Comparison of ENCODE assay signal across 19 cellular contexts in the genomic region with DNA sequence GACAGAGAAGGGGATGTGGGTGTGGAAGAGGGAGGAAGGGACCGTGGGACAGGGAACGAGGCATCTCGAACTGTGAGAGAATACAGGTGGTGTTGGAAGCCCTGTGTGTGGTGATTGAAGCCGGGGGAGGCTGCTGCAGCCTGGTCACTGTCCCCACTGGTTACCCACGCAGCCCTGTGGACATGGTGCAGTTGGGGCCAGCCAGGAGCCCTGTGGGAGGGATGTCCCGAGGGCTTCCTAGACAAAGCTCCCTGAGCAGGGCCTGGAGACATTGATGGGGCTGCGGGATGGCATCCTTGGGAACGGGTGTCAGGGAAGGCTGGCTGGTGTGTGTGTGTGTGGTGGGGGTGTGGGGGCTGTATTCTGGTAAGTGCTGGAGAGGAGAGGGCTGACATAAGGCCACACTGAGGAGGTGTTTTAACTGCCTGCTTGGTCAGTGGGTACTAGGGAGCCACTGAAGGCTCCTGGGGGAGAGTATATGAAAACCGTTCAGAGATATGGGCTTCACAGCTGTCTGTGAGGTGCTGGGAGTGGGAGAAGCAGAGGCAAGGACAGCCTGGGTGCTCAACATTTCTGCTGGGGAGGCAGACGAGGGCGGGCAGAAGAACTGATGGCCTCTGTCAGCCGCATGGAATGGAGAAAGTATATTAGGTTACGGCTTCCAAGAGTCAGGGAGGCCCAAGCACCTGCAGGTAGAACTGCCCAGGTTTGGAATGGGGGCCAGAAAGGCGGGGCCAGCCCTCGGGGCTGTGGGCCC.
DNase-seq lines count a peak whose midpoint lies in the region; ATAC-seq lines count a peak whose summit lies in the region.
"Had no signal": no experiment of that assay in that cellular context is flagged by ENCODE, and none has a peak within 500 bp of the region (broad histone marks: within the 10 kb centered on the region; RNA-seq: fewer than 3 reads in every experiment).

No MANE protein-coding gene starts in this region.

- H3K27ac ChIP-seq in mucosa of rectum (ENCODE audit: low read depth in 2 of 2, low read length in 2 of 2) (peak overlapping the region; percentile 90 to 92), stomach smooth muscle (ENCODE audit: low read length) (peak overlapping the region; percentile 58)
- H3K27ac ChIP-seq: left lung had no signal

- no peak overlapping the region for H3K27ac Mint-ChIP-seq in activated naive CD4-positive, alpha-beta T cell treated with anti-CD3 and anti-CD28 coated beads, Interleukin-2, amount 10 ng/mL, durations not matched to agents 7 days and 5 days
- H3K27ac Mint-ChIP-seq in effector memory CD8-positive, alpha-beta T cell = peak overlapping the region; percentile 61 to 89
- H3K27ac Mint-ChIP-seq: activated CD4-positive, alpha-beta T cell treated with anti-CD3 and anti-CD28 coated beads, Interleukin-2, amount 10 ng/mL, durations not matched to agents 24 days and 14 days; activated naive CD8-positive, alpha-beta T cell treated with anti-CD3 and anti-CD28 coated beads, Interleukin-2, amount 10 ng/mL, durations not matched to agents 7 days and 5 days had no signal

- peaks cover 60 to 80% of the 10 kb centered on the region in 2 donors for H3K4me1 ChIP-seq in mucosa of rectum (ENCODE audit: control insufficient read depth in 2 of 2, insufficient read depth in 2 of 2, low read length in 2 of 2)
- peaks cover 89% of the 10 kb centered on the region for H3K4me1 ChIP-seq in stomach smooth muscle (ENCODE audit: control insufficient read depth, insufficient read depth, low read length)
- H3K4me1 ChIP-seq: left lung had no signal

- H3K4me1 Mint-ChIP-seq in activated naive CD4-positive, alpha-beta T cell treated with anti-CD3 and anti-CD28 coated beads, Interleukin-2, amount 10 ng/mL, durations not matched to agents 7 days and 5 days = peaks cover 4% of the 10 kb centered on the region
- peaks cover 24 to 25% of the 10 kb centered on the region in 2 donors for H3K4me1 Mint-ChIP-seq in effector memory CD8-positive, alpha-beta T cell (ENCODE audit: low read depth in 2 of 2)

- no peaks in the 10 kb centered on the region for H3K36me3 Mint-ChIP-seq in activated naive CD4-positive, alpha-beta T cell treated with anti-CD3 and anti-CD28 coated beads, Interleukin-2, amount 10 ng/mL, durations not matched to agents 7 days and 5 days
- H3K36me3 Mint-ChIP-seq in effector memory CD8-positive, alpha-beta T cell (ENCODE audit: insufficient read depth) = no peaks in the 10 kb centered on the region
- H3K36me3 Mint-ChIP-seq: activated naive CD8-positive, alpha-beta T cell treated with anti-CD3 and anti-CD28 coated beads, Interleukin-2, amount 10 ng/mL, durations not matched to agents 7 days and 5 days; CD4-positive, CD25-positive, alpha-beta regulatory T cell had no signal

- ATAC-seq in effector memory CD8-positive, alpha-beta T cell (replicated peaks) = no peak
- no peak for ATAC-seq in HG03342 (IDR thresholded peaks at IDR 0.05; ENCODE audit: unreplicated experiment)
- ATAC-seq: left lung had no signal

- H3K4me3 ChIP-seq in mucosa of rectum (ENCODE audit: low read length in 2 of 2) = peak overlapping the region; percentile 40 to 54
- no peak overlapping the region for H3K4me3 ChIP-seq in stomach smooth muscle (ENCODE audit: low read length in 2 of 2)
- H3K4me3 ChIP-seq: left lung had no signal

- DNase-seq in activated naive CD4-positive, alpha-beta T cell treated with anti-CD3 and anti-CD28 coated beads, Interleukin-2, amount 50 U/mL, for 16 hours = peak; percentile 2
- DNase-seq in activated naive CD4-positive, alpha-beta T cell treated with anti-CD3 and anti-CD28 coated beads, Interleukin-2, amount 10 ng/mL, durations not matched to agents 7 days and 5 days = no peak
- DNase-seq in effector memory CD8-positive, alpha-beta T cell = no peak
- no peak for DNase-seq in NCI-H1048 (lab: John Stamatoyannopoulos, UW)
- DNase-seq in NCI-H774 (lab: John Stamatoyannopoulos, UW) = no peak
- DNase-seq: activated CD4-positive, alpha-beta T cell treated with anti-CD3 and anti-CD28 coated beads, Interleukin-2, amount 10 ng/mL, durations not matched to agents 24 days and 14 days; activated naive CD8-positive, alpha-beta T cell treated with anti-CD3 and anti-CD28 coated beads, Interleukin-2, amount 10 ng/mL, durations not matched to agents 7 days and 5 days; CD4-positive, CD25-positive, alpha-beta regulatory T cell; DND-41; foreskin fibroblast; MM.1S; NCI-H2029; NCI-H510A treated with DMSO at 0.1 percent for 48 hours; stimulated activated CD4-positive, alpha-beta T cell treated with anti-CD3 and anti-CD28 coated beads, Interleukin-2, amount 100 ng/mL, for 48 hours; trophoblast cell had no signal

- H3K9me3 Mint-ChIP-seq in activated naive CD4-positive, alpha-beta T cell treated with anti-CD3 and anti-CD28 coated beads, Interleukin-2, amount 10 ng/mL, durations not matched to agents 7 days and 5 days = peaks cover 6% of the 10 kb centered on the region
- no peaks in the 10 kb centered on the region for H3K9me3 Mint-ChIP-seq in effector memory CD8-positive, alpha-beta T cell
- H3K9me3 Mint-ChIP-seq: CD4-positive, CD25-positive, alpha-beta regulatory T cell had no signal

- CTCF ChIA-PET in activated naive CD4-positive, alpha-beta T cell treated with anti-CD3 and anti-CD28 coated beads, Interleukin-2, amount 10 ng/mL, durations not matched to agents 7 days and 5 days (lab: Charles Lee) = no interaction called here

- no peaks in the 10 kb centered on the region for H3K36me3 ChIP-seq in mucosa of rectum (ENCODE audit: control insufficient read depth in 2 of 2, insufficient read depth in 2 of 2, low read length in 2 of 2)
- no peaks in the 10 kb centered on the region for H3K36me3 ChIP-seq in stomach smooth muscle (ENCODE audit: control insufficient read depth in 2 of 2, insufficient read depth in 2 of 2, low read length in 2 of 2)
- H3K36me3 ChIP-seq: left lung had no signal

- no peaks in the 10 kb centered on the region for H3K27me3 ChIP-seq in mucosa of rectum (ENCODE audit: control insufficient read depth in 2 of 2, insufficient read depth in 2 of 2, low read length in 2 of 2)
- H3K27me3 ChIP-seq in stomach smooth muscle (ENCODE audit: control insufficient read depth in 1 of 2, insufficient read depth in 2 of 2, low read length in 2 of 2) = no peaks in the 10 kb centered on the region
- H3K27me3 ChIP-seq: left lung had no signal

- H3K9ac ChIP-seq in mucosa of rectum (ENCODE audit: low read depth in 1 of 2, low read length in 2 of 2) (peak overlapping the region; percentile 41 to 65), stomach smooth muscle (ENCODE audit: low read length in 2 of 2) (no peak overlapping the region)

- peaks cover 8% of the 10 kb centered on the region for H3K27me3 Mint-ChIP-seq in activated naive CD4-positive, alpha-beta T cell treated with anti-CD3 and anti-CD28 coated beads, Interleukin-2, amount 10 ng/mL, durations not matched to agents 7 days and 5 days
- H3K27me3 Mint-ChIP-seq in effector memory CD8-positive, alpha-beta T cell = peaks cover 0 to 10% of the 10 kb centered on the region in 2 donors
- H3K27me3 Mint-ChIP-seq: activated CD4-positive, alpha-beta T cell treated with anti-CD3 and anti-CD28 coated beads, Interleukin-2, amount 10 ng/mL, durations not matched to agents 24 days and 14 days; activated naive CD8-positive, alpha-beta T cell treated with anti-CD3 and anti-CD28 coated beads, Interleukin-2, amount 10 ng/mL, durations not matched to agents 7 days and 5 days; CD4-positive, CD25-positive, alpha-beta regulatory T cell had no signal

- H3K4me3 Mint-ChIP-seq in activated naive CD4-positive, alpha-beta T cell treated with anti-CD3 and anti-CD28 coated beads, Interleukin-2, amount 10 ng/mL, durations not matched to agents 7 days and 5 days = no peak overlapping the region
- peak overlapping the region in 1 of 2 donors; percentile 25 for H3K4me3 Mint-ChIP-seq in effector memory CD8-positive, alpha-beta T cell
- H3K4me3 Mint-ChIP-seq: activated CD4-positive, alpha-beta T cell treated with anti-CD3 and anti-CD28 coated beads, Interleukin-2, amount 10 ng/mL, durations not matched to agents 24 days and 14 days; activated naive CD8-positive, alpha-beta T cell treated with anti-CD3 and anti-CD28 coated beads, Interleukin-2, amount 10 ng/mL, durations not matched to agents 7 days and 5 days; CD4-positive, CD25-positive, alpha-beta regulatory T cell had no signal

- H3K9me3 ChIP-seq in mucosa of rectum (ENCODE audit: control insufficient read depth in 2 of 2, low read length in 2 of 2) (no peaks in the 10 kb centered on the region), stomach smooth muscle (ENCODE audit: control insufficient read depth in 2 of 2, low read length in 2 of 2) (no peaks in the 10 kb centered on the region)
- H3K9me3 ChIP-seq: left lung had no signal

Comparison
In these comparisons a context has a peak if more than half of its experiments do, and no peak if none do; other contexts are left out.
1. H3K4me3 ChIP-seq: peak in mucosa of rectum (2 of 2); none in stomach smooth muscle (0 of 2).
2. H3K9ac ChIP-seq: peak in mucosa of rectum (2 of 2); none in stomach smooth muscle (0 of 2).